13 cellular contexts compared by ENCODE assay signal in genomic region chr9:137412431-137412830, GRCh38. TPM values are rescaled to one million over a fixed set of nuclear protein-coding genes. Genes with fewer than 3 reads are reported as not detected.
DNase-seq lines count a peak whose midpoint lies in the region; ATAC-seq and TF ChIP-seq lines count a peak whose summit lies in the region.
"Had no signal": no experiment of that assay in that cellular context is flagged by ENCODE, and none has a peak within 500 bp of the region (broad histone marks: within the 10 kb centered on the region; RNA-seq: fewer than 3 reads in every experiment).

No MANE protein-coding gene starts in this region.

- H3K36me3 Mint-ChIP-seq in MCF 10A (ENCODE audit: insufficient read depth, unreplicated experiment), result peaks cover 4% of the 10 kb centered on the region
- peaks cover 2% of the 10 kb centered on the region for H3K36me3 Mint-ChIP-seq in CD8-positive, alpha-beta T cell

- POLR2A ChIA-PET in MCF 10A (lab: Yijun Ruan, JAX), result interaction anchor here (0.7 to 5.6 kb wide), 7 partner anchors 11 to 171 kb away, joined by 3 to 62 read pairs (median 3); partner anchors contain the start of genes ENTPD8, EXD3, NOXA1 and NSMF
- POLR2A ChIA-PET in CD8-positive, alpha-beta T cell (lab: Charles Lee), result no interaction called here

- TF ChIP-seq POLR2A in breast epithelium (IDR thresholded peaks at IDR 0.05) (no peak), uterus (IDR thresholded peaks at IDR 0.05) (no peak)

- intact Hi-C loops in MCF 10A (cut with micrococcal nuclease) (no loop called here), mammary epithelial cell (cut with micrococcal nuclease) (no loop called here), breast epithelium (cut with DNase I; ENCODE audit: low total_unique reads) (no loop called here), uterus (cut with DNase I; ENCODE audit: low total_unique reads) (loop anchor here (10.0 kb wide), 1 partner anchor 108 kb away; the partner anchor contains the start of gene NRARP)
- intact Hi-C loops in CD8-positive, alpha-beta T cell (cut with DNase I, micrococcal nuclease), result no loop called here

- no peaks in the 10 kb centered on the region for H3K27me3 Mint-ChIP-seq in MCF 10A (ENCODE audit: insufficient read depth, unreplicated experiment)
- H3K27me3 Mint-ChIP-seq in CD8-positive, alpha-beta T cell (ENCODE audit: low read depth), result no peaks in the 10 kb centered on the region
- H3K27me3 Mint-ChIP-seq: activated CD4-positive, alpha-beta memory T cell treated with anti-CD3 and anti-CD28 coated beads, Interleukin-2, amount 10 ng/mL, durations not matched to agents 7 days and 5 days had no signal

- ATAC-seq in lung (ENCODE audit: insufficient read depth, low FRiP score), result no peak
- ATAC-seq in CD8-positive, alpha-beta T cell, result no peak

- H3K9me3 ChIP-seq in mammary epithelial cell (replicated peaks; ENCODE audit: insufficient read depth, low read length) (no peaks in the 10 kb centered on the region), breast epithelium (no peaks in the 10 kb centered on the region), lung (ENCODE audit: control insufficient read depth in 2 of 2, insufficient read depth in 1 of 2, low read length in 1 of 2) (no peaks in the 10 kb centered on the region), uterus (no peaks in the 10 kb centered on the region)
- H3K9me3 ChIP-seq in CD8-positive, alpha-beta T cell (ENCODE audit: low read length), result no peaks in the 10 kb centered on the region
- H3K9me3 ChIP-seq: Caco-2 had no signal

- no peaks in the 10 kb centered on the region for H4K20me1 ChIP-seq in mammary epithelial cell (ENCODE audit: insufficient read depth, low read length)

- peak overlapping the region; percentile 94 for H3K27ac Mint-ChIP-seq in MCF 10A (ENCODE audit: low read depth, unreplicated experiment)
- H3K27ac Mint-ChIP-seq in CD8-positive, alpha-beta T cell, result no peak overlapping the region
- H3K27ac Mint-ChIP-seq: activated CD4-positive, alpha-beta memory T cell treated with anti-CD3 and anti-CD28 coated beads, Interleukin-2, amount 10 ng/mL, durations not matched to agents 7 days and 5 days; T-helper 1 cell treated with Interleukin-12 subunit alpha and Interleukin-12 subunit beta and Interleukin-4 antibody, amounts not matched to agents 30 μg/mL and 1 μg/mL, for 36 hours had no signal

- in situ Hi-C loops in mammary epithelial cell (cut with MboI; ENCODE audit: low sequenced_read_pairs in 2 of 2), result no loop called here

- 95% methylated on average over 9 of the region's 10 CpGs for WGBS in mammary epithelial cell (ENCODE audit: low coverage, missing lambda C conversion rate)
- WGBS in lung, 2 donors, result 81 to 90% methylated on average over 10 of the region's 10 CpGs

- H3K4me2 ChIP-seq in mammary epithelial cell (ENCODE audit: insufficient read depth, low read depth, low read length), result no peak overlapping the region

- no peak for TF ChIP-seq CTCF in MCF 10A (IDR thresholded peaks at IDR 0.05; ENCODE audit: unreplicated experiment)
- no peak for TF ChIP-seq CTCF in mammary epithelial cell (conservative IDR thresholded peaks at IDR 0.05 in 1 of 2, IDR thresholded peaks at IDR 0.05 in 1 of 2; ENCODE audit: extremely low read depth in 1 of 2, insufficient read depth in 1 of 2, low read depth in 1 of 2, low read length in 2 of 2)
- no peak for TF ChIP-seq CTCF in breast epithelium (IDR thresholded peaks at IDR 0.05)
- no peak for TF ChIP-seq CTCF in lung (IDR thresholded peaks at IDR 0.05; ENCODE audit: control extremely low read depth, extremely low read depth)
- no peak for TF ChIP-seq CTCF in uterus (IDR thresholded peaks at IDR 0.05)
- TF ChIP-seq CTCF in CD8-positive, alpha-beta T cell (IDR thresholded peaks at IDR 0.05), result no peak

- no peak overlapping the region for H2AFZ ChIP-seq in mammary epithelial cell (ENCODE audit: low read depth, low read length)

- no peaks in the 10 kb centered on the region for H3K9me3 Mint-ChIP-seq in MCF 10A (ENCODE audit: unreplicated experiment)
- no peaks in the 10 kb centered on the region for H3K9me3 Mint-ChIP-seq in CD8-positive, alpha-beta T cell
- H3K9me3 Mint-ChIP-seq: activated CD4-positive, alpha-beta memory T cell treated with anti-CD3 and anti-CD28 coated beads, Interleukin-2, amount 10 ng/mL, durations not matched to agents 7 days and 5 days; T-helper 1 cell treated with Interleukin-12 subunit alpha and Interleukin-12 subunit beta and Interleukin-4 antibody, amounts not matched to agents 30 μg/mL and 1 μg/mL, for 36 hours had no signal

- H3K27me3 ChIP-seq in mammary epithelial cell (ENCODE audit: insufficient read depth, low read length) (no peaks in the 10 kb centered on the region), breast epithelium (no peaks in the 10 kb centered on the region), lung (ENCODE audit: control insufficient read depth, insufficient read depth) (no peaks in the 10 kb centered on the region), uterus (no peaks in the 10 kb centered on the region)
- no peaks in the 10 kb centered on the region for H3K27me3 ChIP-seq in CD8-positive, alpha-beta T cell (ENCODE audit: insufficient read depth, low read length)

- H3K79me2 ChIP-seq in mammary epithelial cell (ENCODE audit: insufficient read depth, low read length), result peaks cover 17% of the 10 kb centered on the region

- H3K4me3 ChIP-seq in mammary epithelial cell (replicated peaks in 1 of 3; ENCODE audit: insufficient read depth in 1 of 3, low read depth in 2 of 3, low read length in 3 of 3) (no peak overlapping the region), breast epithelium (no peak overlapping the region), lung (no peak overlapping the region), uterus (no peak overlapping the region)
- H3K4me3 ChIP-seq in CD8-positive, alpha-beta T cell (ENCODE audit: low read depth, low read length), result no peak overlapping the region

- no peak overlapping the region for H3K27ac ChIP-seq in mammary epithelial cell (ENCODE audit: insufficient read depth, low read depth, low read length)
- H3K27ac ChIP-seq in breast epithelium, result peak overlapping the region; percentile 92
- peak overlapping the region; percentile 26 to 43 for H3K27ac ChIP-seq in lung (ENCODE audit: low read depth in 1 of 2, low read length in 1 of 2)
- H3K27ac ChIP-seq in uterus, result peak overlapping the region; percentile 63 to 82
- no peak overlapping the region for H3K27ac ChIP-seq in CD8-positive, alpha-beta T cell (ENCODE audit: low read depth, low read length)
- H3K27ac ChIP-seq: 22Rv1 had no signal

- peak overlapping the region; percentile 56 for H3K4me3 Mint-ChIP-seq in MCF 10A (ENCODE audit: unreplicated experiment)
- no peak overlapping the region for H3K4me3 Mint-ChIP-seq in CD8-positive, alpha-beta T cell
- H3K4me3 Mint-ChIP-seq: activated CD4-positive, alpha-beta memory T cell treated with anti-CD3 and anti-CD28 coated beads, Interleukin-2, amount 10 ng/mL, durations not matched to agents 7 days and 5 days; T-helper 1 cell treated with Interleukin-12 subunit alpha and Interleukin-12 subunit beta and Interleukin-4 antibody, amounts not matched to agents 30 μg/mL and 1 μg/mL, for 36 hours had no signal

- H3K9ac ChIP-seq in mammary epithelial cell (ENCODE audit: insufficient read depth, low read length), result no peak overlapping the region

- BruUV-seq in MCF 10A (replicated peaks; lab: Mats Ljungman, UMichigan) (no TSS peak), mammary epithelial cell (replicated peaks; lab: Mats Ljungman, UMichigan) (no TSS peak)

- CTCF ChIA-PET in MCF 10A (lab: Yijun Ruan, JAX) (interaction anchor here (1.5 to 3.6 kb wide), 2 partner anchors 10 to 13 kb away, joined by 3 to 16 read pairs; partner anchors contain the start of genes EXD3 and NOXA1), mammary epithelial cell (lab: Charles Lee; ENCODE audit: low non-redundant PET) (no interaction called here)
- CTCF ChIA-PET in CD8-positive, alpha-beta T cell (lab: Charles Lee), result interaction anchor here (0.7 to 1.5 kb wide), 5 partner anchors 8 to 117 kb away, joined by 3 to 5 read pairs (median 3); partner anchors contain the start of genes EXD3 and NOXA1

- H3K4me1 ChIP-seq in mammary epithelial cell (ENCODE audit: insufficient read depth, low read length), result peaks cover 28% of the 10 kb centered on the region
- H3K4me1 ChIP-seq in breast epithelium, result peaks cover 3 to 10% of the 10 kb centered on the region in 2 donors
- peaks cover 3 to 12% of the 10 kb centered on the region in 2 donors for H3K4me1 ChIP-seq in lung (ENCODE audit: control insufficient read depth in 2 of 2, insufficient read depth in 2 of 2, low read length in 2 of 2)
- peaks cover 0 to 14% of the 10 kb centered on the region in 2 donors for H3K4me1 ChIP-seq in uterus
- H3K4me1 ChIP-seq in CD8-positive, alpha-beta T cell (ENCODE audit: insufficient read depth, low read length), result peaks cover 15% of the 10 kb centered on the region
- H3K4me1 ChIP-seq: Caco-2 had no signal

- H3K4me1 Mint-ChIP-seq in MCF 10A (ENCODE audit: insufficient read depth, unreplicated experiment), result peaks cover 8% of the 10 kb centered on the region
- H3K4me1 Mint-ChIP-seq in CD8-positive, alpha-beta T cell (ENCODE audit: low read depth), result peaks cover 8% of the 10 kb centered on the region

- dilution Hi-C loops in mammary epithelial cell (cut with HindIII; ENCODE audit: low sequenced_read_pairs), result loop anchor here (5.0 to 10.0 kb wide), 3 partner anchors 45 to 238 kb away; partner anchors contain the start of genes LRRC26 and TMEM210

- H3K36me3 ChIP-seq in mammary epithelial cell (ENCODE audit: insufficient read depth, low read length) (no peaks in the 10 kb centered on the region), breast epithelium (no peaks in the 10 kb centered on the region), lung (ENCODE audit: control insufficient read depth in 2 of 2, insufficient read depth in 2 of 2, low read length in 2 of 2) (peaks cover 0 to 5% of the 10 kb centered on the region in 2 donors), uterus (no peaks in the 10 kb centered on the region)
- no peaks in the 10 kb centered on the region for H3K36me3 ChIP-seq in CD8-positive, alpha-beta T cell (ENCODE audit: insufficient read depth, low read length)

- DNase-seq in MCF 10A (ENCODE audit: unreplicated experiment) (peak; percentile 41), mammary epithelial cell (no peak), breast epithelium (ENCODE audit: low spot score in 2 of 2) (no peak), lung (ENCODE audit: low spot score) (no peak), uterus (no peak), DMS79 treated with DMSO at 0.1 percent for 48 hours (lab: John Stamatoyannopoulos, UW) (no peak)
- no peak for DNase-seq in activated CD4-positive, alpha-beta T cell treated with anti-CD3 and anti-CD28 coated beads for 1 hour
- DNase-seq in CD8-positive, alpha-beta T cell, result no peak
- DNase-seq: activated gamma-delta T cell, Caco-2 had no signal

RNA-seq across cellular contexts. Expression of gene EXD3, which starts 10.5 kb away (rescaled TPM):
- total RNA-seq in MCF 10A (2022), result 17.1 and 23.9 TPM in 2 replicates
- 10 to 100 TPM in 1 of 2 donors, 1 to 10 TPM in 1; 9.1 to 10.8 TPM for total RNA-seq in mammary epithelial cell
- 3.2 TPM for polyA plus RNA-seq in mammary epithelial cell
- 0.31 TPM for polyA minus RNA-seq in mammary epithelial cell
- 10 to 100 TPM in 2 of 3 donors, 1 to 10 TPM in 1; 7.7 to 28.7 (median 20.6) TPM for total RNA-seq in breast epithelium
- total RNA-seq in lung, result 10 to 100 TPM; 17.5 to 21.5 TPM
- 10 to 100 TPM in 1 of 2 donors, 1 to 10 TPM in 1; 8.6 to 30.5 TPM for polyA plus RNA-seq in lung
- 10 to 100 TPM; 11.8 to 49.0 (median 31.5) TPM for total RNA-seq in uterus
- total RNA-seq in CD8-positive, alpha-beta T cell, result 10 to 100 TPM in 1 of 2 experiments, 1 to 10 TPM in 1; 9.1 to 11.0 TPM

RNA-seq across cellular contexts. Expression of gene NOXA1, which starts 10.8 kb away (rescaled TPM):
- total RNA-seq in MCF 10A (2022), result 8.2 and 8.9 TPM in 2 replicates
- total RNA-seq in mammary epithelial cell, result 1 to 10 TPM in 1 of 2 donors, under 1 TPM in 1; 0.82 to 2.0 TPM
- 0.18 TPM for polyA plus RNA-seq in mammary epithelial cell
- not detected for polyA minus RNA-seq in mammary epithelial cell
- total RNA-seq in breast epithelium, result 10 to 100 TPM in 1 of 3 donors, 1 to 10 TPM in 2; 2.9 to 13.8 (median 4.6) TPM
- 10 to 100 TPM in 1 of 2 donors, 1 to 10 TPM in 1; 3.1 to 10.1 TPM for total RNA-seq in lung
- polyA plus RNA-seq in lung, result 10 to 100 TPM in 1 of 2 donors, 1 to 10 TPM in 1; 2.1 to 11.7 TPM
- total RNA-seq in uterus, result 10 to 100 TPM in 1 of 4 donors, 1 to 10 TPM in 2, under 1 TPM in 1; 0.29 to 13.3 (median 3.4) TPM
- total RNA-seq in CD8-positive, alpha-beta T cell, result 1 to 10 TPM; 2.4 to 2.7 TPM

RNA-seq across cellular contexts. Expression of gene ENTPD8, which starts 28.7 kb away (rescaled TPM):
- total RNA-seq in MCF 10A (2022), result not detected in 2 replicates
- total RNA-seq in mammary epithelial cell, result under 1 TPM in 1 of 2 donors, not detected in 1; 0.83 TPM
- polyA plus RNA-seq in mammary epithelial cell, result 0.02 TPM
- polyA minus RNA-seq in mammary epithelial cell, result not detected
- 1 to 10 TPM in 2 of 3 donors, not detected in 1; 2.0 to 3.2 TPM for total RNA-seq in breast epithelium
- total RNA-seq in lung, result under 1 TPM; 0.14 to 0.28 TPM
- polyA plus RNA-seq in lung, result under 1 TPM; 0.08 to 0.45 TPM
- under 1 TPM in 1 of 4 donors, not detected in 3; 0.21 TPM for total RNA-seq in uterus
- total RNA-seq in CD8-positive, alpha-beta T cell, result not detected
- total RNA-seq: activated CD4-positive, alpha-beta memory T cell treated with anti-CD3 and anti-CD28 coated beads, Interleukin-2, amount 10 ng/mL, durations not matched to agents 7 days and 5 days had no signal

RNA-seq across cellular contexts. Expression of gene NSMF, which starts 46.7 kb away (rescaled TPM):
- total RNA-seq in MCF 10A (2022), result 37.8 and 43.1 TPM in 2 replicates
- total RNA-seq in mammary epithelial cell, result 10 to 100 TPM; 29.7 to 42.0 TPM
- 28.2 TPM for polyA plus RNA-seq in mammary epithelial cell
- polyA minus RNA-seq in mammary epithelial cell, result 35.2 TPM
- total RNA-seq in breast epithelium, result 10 to 100 TPM; 30.9 to 38.4 (median 37.4) TPM
- total RNA-seq in lung, result 10 to 100 TPM; 13.8 to 34.1 TPM
- 10 to 100 TPM; 26.1 to 39.8 TPM for polyA plus RNA-seq in lung
- total RNA-seq in uterus, result 10 to 100 TPM; 17.4 to 40.7 (median 32.1) TPM
- total RNA-seq in CD8-positive, alpha-beta T cell, result 10 to 100 TPM; 82.8 to 87.2 TPM

Comparison
In these comparisons a context has a peak if more than half of its experiments do, and no peak if none do; other contexts are left out.
1. H3K27ac ChIP-seq: peak in breast epithelium (2 of 2), lung (2 of 2) and uterus (2 of 2); none in mammary epithelial cell (single experiment) and CD8-positive, alpha-beta T cell (single experiment).